18 cellular contexts compared by ENCODE assay signal in the genomic region with DNA sequence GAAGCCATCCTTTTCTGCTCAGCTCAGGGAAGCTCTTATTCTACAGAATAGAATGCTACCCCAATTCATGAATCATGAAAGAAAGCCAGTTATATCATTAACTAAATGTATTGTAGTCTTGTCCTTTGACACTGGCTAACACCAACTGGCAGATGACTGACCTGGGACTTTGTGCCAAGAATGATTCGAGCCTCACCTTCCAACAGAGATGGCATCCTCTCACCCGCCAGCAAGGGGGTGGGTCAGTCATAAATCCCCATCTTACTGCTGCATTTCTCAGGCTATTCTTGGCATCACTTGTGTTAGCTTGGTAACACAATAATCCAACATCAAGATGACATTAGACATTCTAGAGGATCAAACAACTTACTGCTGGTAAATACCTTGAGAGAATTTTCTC.
DNase-seq lines count a peak whose midpoint lies in the region; ATAC-seq and TF ChIP-seq lines count a peak whose summit lies in the region.
"Had no signal": no experiment of that assay in that cellular context is flagged by ENCODE, and none has a peak within 500 bp of the region (broad histone marks: within the 10 kb centered on the region; RNA-seq: fewer than 3 reads in every experiment).

No MANE protein-coding gene starts in this region.

- TF ChIP-seq EP300 in transverse colon (IDR thresholded peaks at IDR 0.05; ENCODE audit: low read depth), result no peak

- 27 to 56% methylated on average over 2 of the region's 2 CpGs for WGBS in transverse colon (ENCODE audit: low coverage in 1 of 2), 2 donors

- TF ChIP-seq CTCF in epithelial cell of proximal tubule (conservative IDR thresholded peaks at IDR 0.05; ENCODE audit: low read depth, low read length) (no peak), transverse colon (IDR thresholded peaks at IDR 0.05) (no peak)

- H3K27ac ChIP-seq in transverse colon, result no peak overlapping the region
- H3K27ac ChIP-seq: 22Rv1, A549, BLaER1, HL-60 had no signal

- intact Hi-C loops in transverse colon (cut with DNase I; ENCODE audit: low total_unique reads), result no loop called here

- in situ Hi-C loops in ACHN (cut with HindIII; ENCODE audit: low pct_ligation_motif_present, low pct_unique_long_range_greater_than_20kb, low sequenced_read_pairs), result no loop called here
- in situ Hi-C loops in transverse colon (cut with MboI; ENCODE audit: low pct_ligation_motif_present in 1 of 4, low pct_unique_long_range_greater_than_20kb in 1 of 4, low sequenced_read_pairs in 3 of 4), result no loop called here

- no peaks in the 10 kb centered on the region for H3K27me3 ChIP-seq in transverse colon
- H3K27me3 ChIP-seq: BLaER1 had no signal

- TF ChIP-seq POLR2A in transverse colon (IDR thresholded peaks at IDR 0.05), result no peak

- no peak for ATAC-seq in HG03159 (IDR thresholded peaks at IDR 0.05; ENCODE audit: unreplicated experiment)
- ATAC-seq: A549, K562 had no signal

- DNase-seq in ACHN, result peak; percentile 6
- peak; percentile 26 for DNase-seq in epithelial cell of proximal tubule (ENCODE audit: low read depth)
- peak; percentile 22 for DNase-seq in mucosa of gallbladder (ENCODE audit: low spot score)
- peak; percentile 16 for DNase-seq in transverse colon
- DNase-seq in activated T-cell treated with anti-CD3 and anti-CD28 coated beads, Interleukin-2, amount 50 U/mL, for 48 hours, result no peak
- no peak for DNase-seq in OCI-M1 (lab: John Stamatoyannopoulos, UW)
- DNase-seq: Calu3; CD4-positive, alpha-beta memory T cell; DMS79 treated with DMSO at 0.1 percent for 48 hours; GF-D8; H9; IMR-90 had no signal

- H3K9me3 ChIP-seq in transverse colon, result no peaks in the 10 kb centered on the region
- H3K9me3 ChIP-seq: A549, BLaER1 had no signal

- H3K4me1 ChIP-seq in transverse colon, result peaks cover 0 to 9% (median 0%) of the 10 kb centered on the region in 4 donors
- H3K4me1 ChIP-seq: A549 had no signal

- no peaks in the 10 kb centered on the region for H3K36me3 ChIP-seq in transverse colon
- H3K36me3 ChIP-seq: BLaER1 had no signal

- H3K4me3 ChIP-seq in epithelial cell of proximal tubule (ENCODE audit: low read depth, low read length), result no peak overlapping the region
- no peak overlapping the region for H3K4me3 ChIP-seq in transverse colon
- H3K4me3 ChIP-seq: A549, BLaER1, K562 had no signal

Comparison
In these comparisons a context has a peak if more than half of its experiments do, and no peak if none do; other contexts are left out.
1. DNase-seq: peak in ACHN (single experiment), epithelial cell of proximal tubule (single experiment), mucosa of gallbladder (single experiment) and transverse colon (single experiment); none in activated T-cell treated with anti-CD3 and anti-CD28 coated beads, Interleukin-2, amount 50 U/mL, for 48 hours (0 of 2) and OCI-M1 (single experiment).